ENCODE assay signal across 37 cellular contexts in the genomic region with DNA sequence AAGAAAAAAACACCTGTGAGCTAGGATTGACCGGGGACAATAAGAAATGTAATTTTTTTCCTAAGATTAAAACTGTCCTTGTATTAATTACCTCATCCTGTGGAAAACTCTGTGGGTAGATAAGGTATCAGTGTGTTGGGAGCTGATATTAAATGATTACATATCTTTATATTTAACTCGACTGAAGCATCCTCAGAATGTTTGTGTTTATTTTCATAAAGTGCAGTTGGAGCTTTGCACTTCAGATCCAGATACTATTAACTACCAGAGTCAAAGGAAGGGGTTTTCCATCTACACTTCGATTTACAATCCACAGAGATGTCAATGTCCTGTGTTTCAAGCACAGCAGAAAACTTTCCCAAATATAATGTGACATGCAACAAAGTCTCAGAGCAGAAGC.
"Had no signal": no experiment of that assay in that cellular context is flagged by ENCODE, and none has a peak within 500 bp of the region (broad histone marks: within the 10 kb centered on the region; RNA-seq: fewer than 3 reads in every experiment).

No MANE protein-coding gene starts in this region.

- H3K4me3 Mint-ChIP-seq: activated CD4-positive, alpha-beta memory T cell treated with anti-CD3 and anti-CD28 coated beads, Interleukin-2, amount 10 ng/mL, durations not matched to agents 7 days and 5 days; activated CD4-positive, alpha-beta T cell treated with anti-CD3 and anti-CD28 coated beads for 36 hours; activated CD4-positive, alpha-beta T cell treated with anti-CD3 and anti-CD28 coated beads, Interleukin-2, amount 10 ng/mL, durations not matched to agents 7 days and 5 days; activated naive CD4-positive, alpha-beta T cell treated with anti-CD3 and anti-CD28 coated beads for 36 hours; activated naive CD8-positive, alpha-beta T cell; activated naive CD8-positive, alpha-beta T cell treated with anti-CD3 and anti-CD28 coated beads, Interleukin-2, amount 10 ng/mL, durations not matched to agents 7 days and 5 days; activated naive CD8-positive, alpha-beta T cell treated with anti-CD3 and anti-CD28 coated beads, Interleukin-2, amount 50 U/mL, for 24 hours; activated T-cell treated with anti-CD3 and anti-CD28 coated beads, Interleukin-2, amount 50 U/mL, for 24 hours; brain; central memory CD8-positive, alpha-beta T cell; T-helper 1 cell treated with Interleukin-12 subunit alpha and Interleukin-12 subunit beta and Interleukin-4 antibody, amounts not matched to agents 30 μg/mL and 1 μg/mL, for 36 hours; T-helper 2 cell treated with Interferon-gamma antibody and Interleukin-4, amounts not matched to agents 5 μg/mL and 100 μg/mL, for 36 hours; WTC11 had no signal

- H3K9me3 Mint-ChIP-seq: activated CD4-positive, alpha-beta memory T cell treated with anti-CD3 and anti-CD28 coated beads, Interleukin-2, amount 10 ng/mL, durations not matched to agents 7 days and 5 days; activated T-helper 2 cell treated with anti-CD3 and anti-CD28 coated beads, Interferon-gamma antibody, Interleukin-2, Interleukin-4, amounts not matched to agents 10 μg/mL and 5 μg/mL and 100 μg/mL, durations not matched to agents 14 hours and 24 hours and 36 hours; central memory CD8-positive, alpha-beta T cell; T-helper 2 cell treated with Interferon-gamma antibody and Interleukin-4, amounts not matched to agents 5 μg/mL and 100 μg/mL, for 36 hours had no signal

- H3K27me3 ChIP-seq: ascending aorta, cardiac muscle cell, colonic mucosa had no signal

- H3K27ac ChIP-seq: ascending aorta, cardiac muscle cell, colonic mucosa, WERI-Rb-1 had no signal

- DNase-seq: activated CD4-positive, alpha-beta memory T cell treated with anti-CD3 and anti-CD28 coated beads, Interleukin-2, amount 10 ng/mL, durations not matched to agents 7 days and 5 days; activated CD4-positive, alpha-beta T cell treated with anti-CD3 and anti-CD28 coated beads for 1 hour; activated CD4-positive, alpha-beta T cell treated with anti-CD3 and anti-CD28 coated beads for 36 hours; activated CD4-positive, alpha-beta T cell treated with anti-CD3 and anti-CD28 coated beads for 48 hours; activated CD4-positive, alpha-beta T cell treated with anti-CD3 and anti-CD28 coated beads, Interleukin-2, amount 10 ng/mL, durations not matched to agents 7 days and 5 days; activated CD4-positive, alpha-beta T cell treated with anti-CD3 and anti-CD28 coated beads, Interleukin-2, amount 50 U/mL, for 48 hours; activated CD4-positive, CD25-positive, alpha-beta regulatory T cell; activated CD8-positive, alpha-beta memory T cell treated with anti-CD3 and anti-CD28 coated beads, Interleukin-2, amount 50 U/mL, for 4 hours; activated effector memory CD4-positive, alpha-beta T cell treated with Interleukin-2 at 50 U/mL for 16 hours; activated gamma-delta T cell; activated naive CD4-positive, alpha-beta T cell treated with anti-CD3 and anti-CD28 coated beads for 36 hours; activated naive CD4-positive, alpha-beta T cell treated with anti-CD3 and anti-CD28 coated beads, Interleukin-2, amount 50 U/mL, for 16 hours; activated naive CD8-positive, alpha-beta T cell treated with anti-CD3 and anti-CD28 coated beads, Interleukin-2, amount 10 ng/mL, durations not matched to agents 7 days and 5 days; activated naive CD8-positive, alpha-beta T cell treated with anti-CD3 and anti-CD28 coated beads, Interleukin-2, amount 50 U/mL, for 24 hours; activated T-cell treated with anti-CD3 and anti-CD28 coated beads, Interleukin-2, amount 50 U/mL, for 24 hours; activated T-cell treated with anti-CD3 and anti-CD28 coated beads, Interleukin-2, amount 50 U/mL, for 48 hours; amygdala; anterior cingulate cortex; caudate nucleus; cerebellar nuclear complex; colonic mucosa; T-helper 1 cell; T-helper 2 cell; T-helper 9 cell; WERI-Rb-1 had no signal

- H3K9me3 ChIP-seq: ascending aorta, colonic mucosa had no signal

- H3K4me1 Mint-ChIP-seq: activated CD4-positive, alpha-beta memory T cell treated with anti-CD3 and anti-CD28 coated beads, Interleukin-2, amount 10 ng/mL, durations not matched to agents 7 days and 5 days; activated CD4-positive, alpha-beta T cell treated with anti-CD3 and anti-CD28 coated beads for 36 hours; activated CD4-positive, alpha-beta T cell treated with anti-CD3 and anti-CD28 coated beads, Interleukin-2, amount 10 ng/mL, durations not matched to agents 7 days and 5 days; activated naive CD8-positive, alpha-beta T cell treated with anti-CD3 and anti-CD28 coated beads, Interleukin-2, amount 10 ng/mL, durations not matched to agents 7 days and 5 days; activated naive CD8-positive, alpha-beta T cell treated with anti-CD3 and anti-CD28 coated beads, Interleukin-2, amount 50 U/mL, for 24 hours; brain; central memory CD8-positive, alpha-beta T cell; WTC11 had no signal

- H3K36me3 Mint-ChIP-seq: activated naive CD8-positive, alpha-beta T cell; brain had no signal

- H3K27me3 Mint-ChIP-seq: activated CD4-positive, alpha-beta T cell treated with anti-CD3 and anti-CD28 coated beads for 36 hours; activated naive CD8-positive, alpha-beta T cell; central memory CD8-positive, alpha-beta T cell had no signal

- FAIRE-seq: bronchial epithelial cell, TTC549 had no signal

- H3K4me3 ChIP-seq: ascending aorta, cardiac muscle cell, colonic mucosa had no signal

- H3K36me3 ChIP-seq: ascending aorta, cardiac muscle cell, colonic mucosa, WERI-Rb-1 had no signal

- H3K27ac Mint-ChIP-seq: activated CD4-positive, alpha-beta memory T cell treated with anti-CD3 and anti-CD28 coated beads, Interleukin-2, amount 10 ng/mL, durations not matched to agents 7 days and 5 days; activated CD4-positive, alpha-beta T cell treated with anti-CD3 and anti-CD28 coated beads for 36 hours; activated CD4-positive, alpha-beta T cell treated with anti-CD3 and anti-CD28 coated beads, Interleukin-2, amount 10 ng/mL, durations not matched to agents 7 days and 5 days; activated naive CD4-positive, alpha-beta T cell treated with anti-CD3 and anti-CD28 coated beads for 36 hours; activated naive CD8-positive, alpha-beta T cell; activated naive CD8-positive, alpha-beta T cell treated with anti-CD3 and anti-CD28 coated beads, Interleukin-2, amount 10 ng/mL, durations not matched to agents 7 days and 5 days; activated naive CD8-positive, alpha-beta T cell treated with anti-CD3 and anti-CD28 coated beads, Interleukin-2, amount 50 U/mL, for 24 hours; activated T-cell treated with anti-CD3 and anti-CD28 coated beads, Interleukin-2, amount 50 U/mL, for 24 hours; activated T-helper 2 cell treated with anti-CD3 and anti-CD28 coated beads, Interferon-gamma antibody, Interleukin-2, Interleukin-4, amounts not matched to agents 10 μg/mL and 5 μg/mL and 100 μg/mL, durations not matched to agents 14 hours and 24 hours and 36 hours; brain; T-helper 1 cell treated with Interleukin-12 subunit alpha and Interleukin-12 subunit beta and Interleukin-4 antibody, amounts not matched to agents 30 μg/mL and 1 μg/mL, for 36 hours; T-helper 2 cell treated with Interferon-gamma antibody and Interleukin-4, amounts not matched to agents 5 μg/mL and 100 μg/mL, for 36 hours; WTC11 had no signal

- H3K4me1 ChIP-seq: ascending aorta, colonic mucosa had no signal

- ATAC-seq: activated CD4-positive, alpha-beta T cell treated with anti-CD3 and anti-CD28 coated beads for 36 hours; activated CD4-positive, CD25-positive, alpha-beta regulatory T cell treated with anti-CD3 and anti-CD28 coated beads, Interleukin-2, amount 50 U/mL, for 24 hours; activated naive CD8-positive, alpha-beta T cell treated with anti-CD3 and anti-CD28 coated beads, Interleukin-2, amount 50 U/mL, for 24 hours; WTC11 had no signal
